In genomic region chr11:30852645-30853044, GRCh38 we compare ENCODE assay signal across 23 cellular contexts.
DNase-seq lines count a peak whose midpoint lies in the region; ATAC-seq, FAIRE-seq and TF ChIP-seq lines count a peak whose summit lies in the region.
"Had no signal": no experiment of that assay in that cellular context is flagged by ENCODE, and none has a peak within 500 bp of the region (broad histone marks: within the 10 kb centered on the region; RNA-seq: fewer than 3 reads in every experiment).

No MANE protein-coding gene starts in this region.

- H3F3A ChIP-seq in MM.1S (ENCODE audit: insufficient read depth, low read length), result no peaks in the 10 kb centered on the region

- in situ Hi-C loops in IMR-90 (cut with MboI; ENCODE audit: low sequenced_read_pairs), result no loop called here

- no peak for TF ChIP-seq EP300 in A549 (IDR thresholded peaks at IDR 0.05)
- no peak for TF ChIP-seq EP300 in H1 (IDR thresholded peaks at IDR 0.05; ENCODE audit: borderline replicate concordance in 1 of 2, low read depth in 2 of 2, low read length in 2 of 2)

- no peaks in the 10 kb centered on the region for H3K4me1 Mint-ChIP-seq in activated T-helper 2 cell treated with anti-CD3 and anti-CD28 coated beads, Interferon-gamma antibody, Interleukin-2, Interleukin-4, amounts not matched to agents 10 μg/mL and 5 μg/mL and 100 μg/mL, durations not matched to agents 14 hours and 24 hours and 36 hours (ENCODE audit: low read depth)
- H3K4me1 Mint-ChIP-seq: B cell had no signal

- H2BK5ac ChIP-seq in IMR-90 (ENCODE audit: low read depth, low read length, poor library complexity, severe bottlenecking) (no peak overlapping the region), H1 (ENCODE audit: low read depth, low read length) (no peak overlapping the region)

- no peak for DNase-seq in A549 (ENCODE audit: low read depth in 1 of 2, low spot score in 1 of 2)
- DNase-seq in IMR-90, result no peak
- DNase-seq in WERI-Rb-1, result no peak
- DNase-seq in H1 (ENCODE audit: low read depth in 1 of 2, low spot score in 2 of 2), result no peak
- DNase-seq in MM.1S, result no peak
- DNase-seq in activated T-helper 2 cell treated with anti-CD3 and anti-CD28 coated beads, Interferon-gamma antibody, Interleukin-2, Interleukin-4, amounts not matched to agents 10 μg/mL and 5 μg/mL and 100 μg/mL, durations not matched to agents 14 hours and 24 hours and 36 hours (ENCODE audit: low spot score), result no peak
- DNase-seq: 8988T; AML-193; Caco-2; Calu3; CD4-positive, alpha-beta T cell; CD8-positive, alpha-beta T cell; DMS79 treated with DMSO at 0.1 percent for 48 hours; GF-D8 had no signal

- ATAC-seq in A549 (no peak), IMR-90 (ENCODE audit: low read depth) (no peak), GM19035 (IDR thresholded peaks at IDR 0.05; ENCODE audit: unreplicated experiment) (no peak)
- ATAC-seq: CD8-positive, alpha-beta T cell had no signal

- no peak overlapping the region for H3K4me3 Mint-ChIP-seq in activated T-helper 2 cell treated with anti-CD3 and anti-CD28 coated beads, Interferon-gamma antibody, Interleukin-2, Interleukin-4, amounts not matched to agents 10 μg/mL and 5 μg/mL and 100 μg/mL, durations not matched to agents 14 hours and 24 hours and 36 hours (ENCODE audit: low read depth)
- H3K4me3 Mint-ChIP-seq: B cell; CD4-positive, alpha-beta T cell; CD8-positive, alpha-beta T cell had no signal

- H2BK20ac ChIP-seq in IMR-90 (ENCODE audit: low read depth, low read length) (no peak overlapping the region), H1 (ENCODE audit: low read length) (no peak overlapping the region)

- H4K5ac ChIP-seq in IMR-90 (ENCODE audit: low read depth, low read length) (no peak overlapping the region), H1 (ENCODE audit: insufficient read length, low read depth, low read length) (no peak overlapping the region)

- H2AK9ac ChIP-seq in IMR-90 (replicated peaks; ENCODE audit: low read depth, low read length, poor library complexity), result no peak overlapping the region

- H3K4ac ChIP-seq in IMR-90 (ENCODE audit: low read depth, low read length) (no peak overlapping the region), H1 (replicated peaks; ENCODE audit: insufficient read length, low read depth, low read length) (peak overlapping the region; percentile 53)

- H4K20me1 ChIP-seq in IMR-90 (ENCODE audit: insufficient read depth, low read length) (no peaks in the 10 kb centered on the region), H1 (replicated peaks in 1 of 2; ENCODE audit: control insufficient read depth in 1 of 2, insufficient read depth in 2 of 2, low read length in 2 of 2) (no peaks in the 10 kb centered on the region), MM.1S (ENCODE audit: insufficient read depth, low read length) (no peaks in the 10 kb centered on the region)
- H4K20me1 ChIP-seq: BLaER1 treated with 17β-estradiol and CSF1 and Interleukin-3, amounts not matched to agents 10 nM and 100 nM had no signal

- no peak overlapping the region for H2AK5ac ChIP-seq in IMR-90 (ENCODE audit: low read depth, low read length)
- peak overlapping the region; percentile 59; the same call in 1 of the 2 replicates for H2AK5ac ChIP-seq in H1 (ENCODE audit: low read depth, low read length)

- no peak overlapping the region for H3K4me2 ChIP-seq in A549
- H3K4me2 ChIP-seq in IMR-90 (ENCODE audit: low read depth, low read length), result no peak overlapping the region
- H3K4me2 ChIP-seq in H1 (ENCODE audit: insufficient read depth in 1 of 2, low read depth in 2 of 2, low read length in 2 of 2), result no peak overlapping the region
- H3K4me2 ChIP-seq in MM.1S (ENCODE audit: low read depth, low read length), result no peak overlapping the region
- H3K4me2 ChIP-seq: BLaER1 treated with 17β-estradiol and CSF1 and Interleukin-3, amounts not matched to agents 10 nM and 100 nM had no signal

- CTCF ChIA-PET in A549 (lab: Yijun Ruan, JAX), result no interaction called here
- CTCF ChIA-PET in IMR-90 (lab: Yijun Ruan, JAX), result interaction anchor here (0.5 kb wide), 1 partner anchor 499 kb away, joined by 3 read pairs; no protein-coding TSS in a partner anchor
- CTCF ChIA-PET in H1 (lab: Charles Lee; ENCODE audit: partially characterized antibody), result interaction anchor here (1.2 kb wide), 1 partner anchor 77 kb away, joined by 3 read pairs; no protein-coding TSS in a partner anchor

- H3K79me2 ChIP-seq in H1 (ENCODE audit: control insufficient read depth in 1 of 2, insufficient read depth in 2 of 2, low read length in 2 of 2) (no peaks in the 10 kb centered on the region), MM.1S (ENCODE audit: low read length) (no peaks in the 10 kb centered on the region)

- H2BK15ac ChIP-seq in IMR-90 (ENCODE audit: low read depth, low read length) (no peak overlapping the region), H1 (ENCODE audit: low read length) (no peak overlapping the region)

- H3K9me2 ChIP-seq in MM.1S (replicated peaks; ENCODE audit: insufficient read depth, low read length), result no peaks in the 10 kb centered on the region

- BruUV-seq in IMR-90 (replicated peaks; lab: Mats Ljungman, UMichigan), result no TSS peak

- H3K36me3 Mint-ChIP-seq in activated T-helper 2 cell treated with anti-CD3 and anti-CD28 coated beads, Interferon-gamma antibody, Interleukin-2, Interleukin-4, amounts not matched to agents 10 μg/mL and 5 μg/mL and 100 μg/mL, durations not matched to agents 14 hours and 24 hours and 36 hours (ENCODE audit: low read depth), result no peaks in the 10 kb centered on the region
- H3K36me3 Mint-ChIP-seq: CD8-positive, alpha-beta T cell had no signal

- H3K27ac Mint-ChIP-seq in activated T-helper 2 cell treated with anti-CD3 and anti-CD28 coated beads, Interferon-gamma antibody, Interleukin-2, Interleukin-4, amounts not matched to agents 10 μg/mL and 5 μg/mL and 100 μg/mL, durations not matched to agents 14 hours and 24 hours and 36 hours, result no peak overlapping the region
- H3K27ac Mint-ChIP-seq: B cell; CD4-positive, alpha-beta T cell; CD8-positive, alpha-beta T cell had no signal

- H3K27me3 ChIP-seq in IMR-90 (ENCODE audit: control insufficient read depth, insufficient read depth, low read length), result no peaks in the 10 kb centered on the region
- no peaks in the 10 kb centered on the region for H3K27me3 ChIP-seq in WERI-Rb-1 (ENCODE audit: insufficient read depth, low read depth, severe bottlenecking)
- no peaks in the 10 kb centered on the region for H3K27me3 ChIP-seq in H1 (replicated peaks in 1 of 4; ENCODE audit: control insufficient read depth in 3 of 4, extremely low read depth in 1 of 4, insufficient read depth in 3 of 4, low read length in 3 of 4)
- no peaks in the 10 kb centered on the region for H3K27me3 ChIP-seq in MM.1S (replicated peaks; ENCODE audit: insufficient read depth, low read length)
- H3K27me3 ChIP-seq: BLaER1 treated with 17β-estradiol and CSF1 and Interleukin-3, amounts not matched to agents 10 nM and 100 nM had no signal

- H3K9me1 ChIP-seq in IMR-90 (ENCODE audit: insufficient read depth, low read length), result no peaks in the 10 kb centered on the region

- H4K8ac ChIP-seq in IMR-90 (ENCODE audit: low read depth in 2 of 2, low read length in 2 of 2) (no peak overlapping the region), H1 (ENCODE audit: extremely low read depth, insufficient read depth, low read length) (no peak overlapping the region)

- POLR2A ChIA-PET in A549 (lab: Yijun Ruan, JAX) (no interaction called here), IMR-90 (lab: Charles Lee; ENCODE audit: unreplicated experiment) (no interaction called here), H1 (lab: Charles Lee; ENCODE audit: partially characterized antibody) (interaction anchor here (1.3 kb wide), 1 partner anchor 9 kb away, joined by 3 read pairs; no protein-coding TSS in a partner anchor)

- H2AFZ ChIP-seq in IMR-90 (replicated peaks; ENCODE audit: low read length, poor library complexity) (no peak overlapping the region), H1 (ENCODE audit: low read length) (no peak overlapping the region), MM.1S (ENCODE audit: low read length) (no peak overlapping the region)

- H3K14ac ChIP-seq in IMR-90 (replicated peaks; ENCODE audit: low read depth, low read length) (no peak overlapping the region), H1 (ENCODE audit: insufficient read length) (no peak overlapping the region)

- no peak overlapping the region for H3K23ac ChIP-seq in IMR-90 (ENCODE audit: low read depth, low read length)
- H3K23ac ChIP-seq in H1 (ENCODE audit: insufficient read length), result no peak overlapping the region

- intact Hi-C loops in IMR-90 (cut with micrococcal nuclease), result no loop called here
- intact Hi-C loops in activated T-helper 2 cell treated with anti-CD3 and anti-CD28 coated beads, Interferon-gamma antibody, Interleukin-2, Interleukin-4, amounts not matched to agents 10 μg/mL and 5 μg/mL and 100 μg/mL, durations not matched to agents 14 hours and 24 hours and 36 hours (cut with micrococcal nuclease), result no loop called here

- TF ChIP-seq POLR2A in A549 (IDR thresholded peaks at IDR 0.05; ENCODE audit: low read length), result no peak
- TF ChIP-seq POLR2A in IMR-90 (IDR thresholded peaks at IDR 0.05; ENCODE audit: low read depth, low read length), result no peak
- TF ChIP-seq POLR2A in H1 (IDR thresholded peaks at IDR 0.05; ENCODE audit: control extremely low read depth in 1 of 2, low read depth in 2 of 2, low read length in 2 of 2), result no peak

- 47% methylated on average over 4 of the region's 4 CpGs for WGBS in A549 (ENCODE audit: missing lambda C conversion rate)
- WGBS in IMR-90 (ENCODE audit: extremely low coverage in 2 of 2, insufficient read length in 1 of 2), 2 experiments, result 100% methylated on average over 1 of the region's 4 CpGs; no CpG with 5 or more reads in 1 of the 2 experiments
- WGBS in H1 (ENCODE audit: extremely low coverage in 1 of 2, insufficient coverage in 1 of 2, insufficient read length in 1 of 2, insufficient replicate concordance in 2 of 2, low coverage in 1 of 2, low lambda C conversion rate in 2 of 2, missing lambda C conversion rate in 1 of 2), 2 experiments, result 87% methylated on average over 4 of the region's 4 CpGs; no CpG with 5 or more reads in 1 of the 2 experiments

- H4K91ac ChIP-seq in IMR-90 (ENCODE audit: insufficient read depth, low read depth, low read length) (no peak overlapping the region), H1 (replicated peaks; ENCODE audit: insufficient read length, low read length) (no peak overlapping the region)

- H3K23me2 ChIP-seq in H1 (ENCODE audit: low read depth, low read length), result no peaks in the 10 kb centered on the region

- H3K56ac ChIP-seq in IMR-90 (ENCODE audit: extremely low read depth, insufficient read depth, low read length) (no peak overlapping the region), H1 (replicated peaks; ENCODE audit: insufficient read length, low read depth, low read length) (no peak overlapping the region)

- TF ChIP-seq RAD21 in A549 (conservative IDR thresholded peaks at IDR 0.05 in 1 of 2, IDR thresholded peaks at IDR 0.05 in 1 of 2) (no peak), IMR-90 (IDR thresholded peaks at IDR 0.05; ENCODE audit: low read length) (no peak), H1 (IDR thresholded peaks at IDR 0.05 in 1 of 2, conservative IDR thresholded peaks at IDR 0.05 in 1 of 2; ENCODE audit: low read depth in 2 of 2, low read length in 2 of 2) (no peak)

- H3K79me1 ChIP-seq in IMR-90 (ENCODE audit: low read depth in 1 of 2, low read length in 2 of 2), result no peaks in the 10 kb centered on the region
- H3K79me1 ChIP-seq in H1 (ENCODE audit: low read depth, low read length), result no peaks in the 10 kb centered on the region

- no peak overlapping the region for H3K9ac ChIP-seq in IMR-90 (ENCODE audit: low read depth, low read length)
- H3K9ac ChIP-seq in H1 (replicated peaks in 1 of 4; ENCODE audit: extremely low read depth in 1 of 4, low read depth in 3 of 4, low read length in 3 of 4), result no peak overlapping the region
- no peak overlapping the region for H3K9ac ChIP-seq in MM.1S (ENCODE audit: low read length)
- H3K9ac ChIP-seq: BLaER1 treated with 17β-estradiol and CSF1 and Interleukin-3, amounts not matched to agents 10 nM and 100 nM had no signal

- H2BK120ac ChIP-seq in IMR-90 (ENCODE audit: low read depth, low read length) (no peak overlapping the region), H1 (replicated peaks; ENCODE audit: low read depth, low read length) (peak overlapping the region; percentile 16)

- peaks cover 4% of the 10 kb centered on the region for H3K9me3 Mint-ChIP-seq in activated T-helper 2 cell treated with anti-CD3 and anti-CD28 coated beads, Interferon-gamma antibody, Interleukin-2, Interleukin-4, amounts not matched to agents 10 μg/mL and 5 μg/mL and 100 μg/mL, durations not matched to agents 14 hours and 24 hours and 36 hours
- H3K9me3 Mint-ChIP-seq: CD4-positive, alpha-beta T cell; CD8-positive, alpha-beta T cell had no signal

- no peak overlapping the region for H3K4me3 ChIP-seq in A549
- no peak overlapping the region for H3K4me3 ChIP-seq in IMR-90 (ENCODE audit: insufficient read depth, low read depth, low read length)
- no peak overlapping the region for H3K4me3 ChIP-seq in WERI-Rb-1 (ENCODE audit: low read depth, low read length)
- H3K4me3 ChIP-seq in H1 (ENCODE audit: extremely low read depth in 1 of 4, insufficient read depth in 2 of 4, low read depth in 3 of 4, low read length in 4 of 4), result no peak overlapping the region
- H3K4me3 ChIP-seq in MM.1S (ENCODE audit: low read length), result no peak overlapping the region
- H3K4me3 ChIP-seq: BLaER1 treated with 17β-estradiol and CSF1 and Interleukin-3, amounts not matched to agents 10 nM and 100 nM had no signal

- H3K4me1 ChIP-seq in A549 (no peaks in the 10 kb centered on the region), IMR-90 (ENCODE audit: control insufficient read depth, insufficient read depth, low read length) (no peaks in the 10 kb centered on the region), H1 (replicated peaks in 1 of 4; ENCODE audit: control insufficient read depth in 3 of 4, insufficient read depth in 4 of 4, low read length in 3 of 4) (peaks cover 1 to 10% (median 7%) of the 10 kb centered on the region in 4 experiments; a peak in 4 of 7 replicates), MM.1S (ENCODE audit: low read length) (no peaks in the 10 kb centered on the region)
- H3K4me1 ChIP-seq: BLaER1 treated with 17β-estradiol and CSF1 and Interleukin-3, amounts not matched to agents 10 nM and 100 nM; Caco-2 had no signal

- H2BK12ac ChIP-seq in H1 (ENCODE audit: low read depth, low read length), result no peak overlapping the region

- no peak for TF ChIP-seq CTCF in A549 (IDR thresholded peaks at IDR 0.05)
- no peak for TF ChIP-seq CTCF in IMR-90 (conservative IDR thresholded peaks at IDR 0.05; ENCODE audit: low read depth, low read length)
- TF ChIP-seq CTCF in WERI-Rb-1 (IDR thresholded peaks at IDR 0.05; ENCODE audit: low read depth, low read length), result no peak
- TF ChIP-seq CTCF in H1 (IDR thresholded peaks at IDR 0.05; ENCODE audit: control extremely low read depth in 1 of 3, insufficient read depth in 1 of 3, low read depth in 1 of 3, low read length in 3 of 3), result no peak
- no peak for TF ChIP-seq CTCF in MM.1S (IDR thresholded peaks at IDR 0.05; ENCODE audit: low read length)

- no peaks in the 10 kb centered on the region for H3K27me3 Mint-ChIP-seq in activated T-helper 2 cell treated with anti-CD3 and anti-CD28 coated beads, Interferon-gamma antibody, Interleukin-2, Interleukin-4, amounts not matched to agents 10 μg/mL and 5 μg/mL and 100 μg/mL, durations not matched to agents 14 hours and 24 hours and 36 hours (ENCODE audit: low read depth)
- H3K27me3 Mint-ChIP-seq: B cell; CD4-positive, alpha-beta T cell had no signal

- dilution Hi-C loops in IMR-90 (cut with HindIII; ENCODE audit: low sequenced_read_pairs, unreplicated experiment), result no loop called here

- no peak for FAIRE-seq in A549 (lab: Jason Lieb, UNC)
- no peak for FAIRE-seq in H1 (lab: Jason Lieb, UNC)
- FAIRE-seq: D721Med, G401.6, GM12891, GM18507, GM19239 had no signal

- H3K18ac ChIP-seq in IMR-90 (ENCODE audit: low read depth, low read length), result no peak overlapping the region
- H3K18ac ChIP-seq in H1 (ENCODE audit: extremely low read depth, low read length), result no peak overlapping the region

- H3K36me3 ChIP-seq in IMR-90 (ENCODE audit: control insufficient read depth, insufficient read depth, low read length), result no peaks in the 10 kb centered on the region
- H3K36me3 ChIP-seq in WERI-Rb-1, result no peaks in the 10 kb centered on the region
- no peaks in the 10 kb centered on the region for H3K36me3 ChIP-seq in H1 (ENCODE audit: control insufficient read depth in 2 of 4, insufficient read depth in 4 of 4, low read length in 3 of 4)
- H3K36me3 ChIP-seq in MM.1S (replicated peaks; ENCODE audit: insufficient read depth, low read length), result no peaks in the 10 kb centered on the region
- H3K36me3 ChIP-seq: BLaER1 treated with 17β-estradiol and CSF1 and Interleukin-3, amounts not matched to agents 10 nM and 100 nM had no signal

- H3K9me3 ChIP-seq in A549 (no peaks in the 10 kb centered on the region), IMR-90 (ENCODE audit: control insufficient read depth, insufficient read depth, low read length) (no peaks in the 10 kb centered on the region; the same call in 1 of the 2 replicates), WERI-Rb-1 (ENCODE audit: severe bottlenecking) (no peaks in the 10 kb centered on the region), H1 (ENCODE audit: insufficient read depth in 2 of 2, low read depth in 1 of 2, low read length in 1 of 2) (no peaks in the 10 kb centered on the region), MM.1S (replicated peaks; ENCODE audit: insufficient read depth, low read length) (no peaks in the 10 kb centered on the region)
- H3K9me3 ChIP-seq: Caco-2 had no signal

- H3K27ac ChIP-seq in A549, result no peak overlapping the region
- H3K27ac ChIP-seq in IMR-90 (ENCODE audit: insufficient read depth, low read length), result no peak overlapping the region
- H3K27ac ChIP-seq in WERI-Rb-1, result peak overlapping the region; percentile 39; the same call in 1 of the 2 replicates
- H3K27ac ChIP-seq in H1 (ENCODE audit: low read depth, low read length), result no peak overlapping the region
- no peak overlapping the region for H3K27ac ChIP-seq in MM.1S (ENCODE audit: low read length)
- H3K27ac ChIP-seq: BLaER1 treated with 17β-estradiol and CSF1 and Interleukin-3, amounts not matched to agents 10 nM and 100 nM; C4-2B had no signal

Comparison
In these comparisons a context has a peak if more than half of its experiments do, and no peak if none do; other contexts are left out.
1. Of the 18 proteins assayed by ChIP-seq in both H1 and A549: peak only in H1: none; only in A549: MAFK; in both: none; in neither: 17.